16 cellular contexts compared by ENCODE assay signal in genomic region chr12:116832353-116832752, GRCh38. TPM values are rescaled to one million over a fixed set of nuclear protein-coding genes. Genes with fewer than 3 reads are reported as not detected.
DNase-seq lines count a peak whose midpoint lies in the region; ATAC-seq and TF ChIP-seq lines count a peak whose summit lies in the region.
"Had no signal": no experiment of that assay in that cellular context is flagged by ENCODE, and none has a peak within 500 bp of the region (broad histone marks: within the 10 kb centered on the region; RNA-seq: fewer than 3 reads in every experiment).

No MANE protein-coding gene starts in this region.

- peaks cover 8% of the 10 kb centered on the region for H3K36me3 Mint-ChIP-seq in mesothelial cell of epicardium

- ATAC-seq in HG02981 (IDR thresholded peaks at IDR 0.05; ENCODE audit: unreplicated experiment), result no peak
- no peak for ATAC-seq in HG03571 (IDR thresholded peaks at IDR 0.05; ENCODE audit: unreplicated experiment)
- ATAC-seq: K562 had no signal

- H3K9me3 Mint-ChIP-seq in mesothelial cell of epicardium, result no peaks in the 10 kb centered on the region
- H3K9me3 Mint-ChIP-seq: H9 had no signal

- H3K4me3 Mint-ChIP-seq in mesothelial cell of epicardium, result no peak overlapping the region
- H3K4me3 Mint-ChIP-seq: CD8-positive, alpha-beta memory T cell; H9 had no signal

- peaks cover 2% of the 10 kb centered on the region for H3K27me3 ChIP-seq in adipocyte (replicated peaks; ENCODE audit: control insufficient read depth, insufficient read depth, low read length)
- H3K27me3 ChIP-seq: BLaER1 had no signal

- no peak overlapping the region for H3K9ac ChIP-seq in adipocyte (ENCODE audit: low read length)
- H3K9ac ChIP-seq: BLaER1 had no signal

- H3K4me3 ChIP-seq in AG09309 (ENCODE audit: control insufficient read depth, low read depth, low read length), result no peak overlapping the region
- H3K4me3 ChIP-seq in adipocyte (ENCODE audit: low read length), result no peak overlapping the region
- no peak overlapping the region for H3K4me3 ChIP-seq in foreskin fibroblast (ENCODE audit: low read depth in 1 of 2, low read length in 2 of 2)
- H3K4me3 ChIP-seq: BLaER1, K562 had no signal

- H3K27me3 Mint-ChIP-seq in mesothelial cell of epicardium (ENCODE audit: low read depth), result no peaks in the 10 kb centered on the region
- H3K27me3 Mint-ChIP-seq: CD8-positive, alpha-beta memory T cell had no signal

- no peaks in the 10 kb centered on the region for H3K36me3 ChIP-seq in adipocyte (ENCODE audit: control insufficient read depth, insufficient read depth, low read length, severe bottlenecking)

- no peaks in the 10 kb centered on the region for H3K4me1 Mint-ChIP-seq in mesothelial cell of epicardium
- H3K4me1 Mint-ChIP-seq: CD8-positive, alpha-beta memory T cell had no signal

- TF ChIP-seq CTCF in AG09309 (IDR thresholded peaks at IDR 0.05; ENCODE audit: control insufficient read depth, insufficient read depth, low read depth, low read length, missing control alignments) (no peak), foreskin fibroblast (IDR thresholded peaks at IDR 0.05; ENCODE audit: low read depth, low read length) (no peak), mesothelial cell of epicardium (IDR thresholded peaks at IDR 0.05; ENCODE audit: unreplicated experiment) (no peak)

- H3K4me1 ChIP-seq in adipocyte (ENCODE audit: control insufficient read depth, insufficient read depth, low read length), result peaks cover 5% of the 10 kb centered on the region
- H3K4me1 ChIP-seq: BLaER1, Caco-2 had no signal

- no peaks in the 10 kb centered on the region for H3K9me3 ChIP-seq in adipocyte (ENCODE audit: control insufficient read depth, low read length)
- H3K9me3 ChIP-seq: Caco-2 had no signal

- peak; percentile 18 for DNase-seq in AG09309 (ENCODE audit: low read depth)
- DNase-seq in GM04504 (ENCODE audit: low read depth), result peak; percentile 17
- DNase-seq in adipocyte (ENCODE audit: low read depth), result peak; percentile 44
- peak; percentile 4 to 42 for DNase-seq in foreskin fibroblast
- no peak for DNase-seq in mesothelial cell of epicardium (ENCODE audit: low spot score in 2 of 2, unreplicated experiment in 2 of 2)
- DNase-seq in HPDE6-E6E7 (ENCODE audit: extremely low spot score), result no peak
- DNase-seq: ACHN; Caco-2; CD8-positive, alpha-beta memory T cell; DMS53; GOT3; H9 had no signal

- no peak overlapping the region for H3K27ac Mint-ChIP-seq in mesothelial cell of epicardium
- H3K27ac Mint-ChIP-seq: H9 had no signal

RNA-seq across cellular contexts. Expression of gene HRK, which starts 48.9 kb away (rescaled TPM):
- total RNA-seq in mesothelial cell of epicardium, result 3.5 to 4.4 TPM (median 4.3 TPM) in 3 replicates
- total RNA-seq: CD8-positive, alpha-beta memory T cell had no signal

Comparison
In these comparisons a context has a peak if more than half of its experiments do, and no peak if none do; other contexts are left out.
1. DNase-seq: peak in AG09309 (single experiment), GM04504 (single experiment), adipocyte (single experiment) and foreskin fibroblast (2 of 2); none in mesothelial cell of epicardium (0 of 2) and HPDE6-E6E7 (single experiment).